In genomic region chrX:123408856-123409737, GRCh38 we compare ENCODE assay signal across 13 cellular contexts.
A peak's percentile ranks its signal among the peaks of the same experiment; 100 is the strongest.
DNase-seq lines count a peak whose midpoint lies in the region; ATAC-seq and TF ChIP-seq lines count a peak whose summit lies in the region.
"Had no signal": no experiment of that assay in that cellular context is flagged by ENCODE, and none has a peak within 500 bp of the region (broad histone marks: within the 10 kb centered on the region; RNA-seq: fewer than 3 reads in every experiment).

No MANE protein-coding gene starts in this region.

- H3K36me3 Mint-ChIP-seq in natural killer cell = no peaks in the 10 kb centered on the region
- no peaks in the 10 kb centered on the region for H3K36me3 Mint-ChIP-seq in activated CD4-positive, alpha-beta memory T cell treated with anti-CD3 and anti-CD28 coated beads, Interleukin-2, amount 10 ng/mL, durations not matched to agents 7 days and 5 days (ENCODE audit: low read depth)

- TF ChIP-seq CTCF in smooth muscle cell (IDR thresholded peaks at IDR 0.05; ENCODE audit: borderline replicate concordance, insufficient read depth, poor library complexity, severe bottlenecking) = no peak
- no peak for TF ChIP-seq CTCF in natural killer cell (IDR thresholded peaks at IDR 0.05)

- H3K79me2 ChIP-seq in GM23248 (ENCODE audit: insufficient read depth) = no peaks in the 10 kb centered on the region
- no peaks in the 10 kb centered on the region for H3K79me2 ChIP-seq in smooth muscle cell (ENCODE audit: low read depth)

- H3K4me1 ChIP-seq in GM23248 (ENCODE audit: insufficient read depth) (peaks cover 50% of the 10 kb centered on the region), smooth muscle cell (ENCODE audit: low read depth) (no peaks in the 10 kb centered on the region), HAP-1 (peaks cover 5% of the 10 kb centered on the region)

- POLR2A ChIA-PET in activated CD4-positive, alpha-beta memory T cell treated with anti-CD3 and anti-CD28 coated beads, Interleukin-2, amount 10 ng/mL, durations not matched to agents 7 days and 5 days (lab: Charles Lee) = no interaction called here

- peaks cover 0 to 8% of the 10 kb centered on the region in 2 donors for H3K27me3 Mint-ChIP-seq in natural killer cell (ENCODE audit: low read depth in 2 of 2)
- H3K27me3 Mint-ChIP-seq in activated CD4-positive, alpha-beta memory T cell treated with anti-CD3 and anti-CD28 coated beads, Interleukin-2, amount 10 ng/mL, durations not matched to agents 7 days and 5 days = no peaks in the 10 kb centered on the region
- H3K27me3 Mint-ChIP-seq: effector memory CD8-positive, alpha-beta T cell had no signal

- H3K27ac ChIP-seq in GM23248 (peak overlapping the region; percentile 65), smooth muscle cell (ENCODE audit: low read depth) (peak overlapping the region; percentile 13)
- H3K27ac ChIP-seq: VCaP had no signal

- H2AFZ ChIP-seq in GM23248 (no peak overlapping the region), smooth muscle cell (ENCODE audit: low read depth) (no peak overlapping the region)

- H3K27ac Mint-ChIP-seq in natural killer cell = no peak overlapping the region
- no peak overlapping the region for H3K27ac Mint-ChIP-seq in activated CD4-positive, alpha-beta memory T cell treated with anti-CD3 and anti-CD28 coated beads, Interleukin-2, amount 10 ng/mL, durations not matched to agents 7 days and 5 days
- H3K27ac Mint-ChIP-seq: effector memory CD8-positive, alpha-beta T cell had no signal

- H3K9ac ChIP-seq in GM23248 (peak overlapping the region; percentile 26), smooth muscle cell (ENCODE audit: low read depth) (no peak overlapping the region)

- ATAC-seq in GM18868 (IDR thresholded peaks at IDR 0.05; ENCODE audit: unreplicated experiment) = peak; percentile 58
- ATAC-seq in natural killer cell = no peak
- ATAC-seq: effector memory CD8-positive, alpha-beta T cell had no signal

- in situ Hi-C loops in GM23248 (cut with MboI) (no loop called here), HAP-1 (cut with MboI; ENCODE audit: low sequenced_read_pairs) (no loop called here)

- peak overlapping the region; percentile 27; the same call in 1 of the 2 replicates for H3K4me3 ChIP-seq in GM23248
- H3K4me3 ChIP-seq in MG63 = no peak overlapping the region
- no peak overlapping the region for H3K4me3 ChIP-seq in smooth muscle cell
- H3K4me3 ChIP-seq in HAP-1 = no peak overlapping the region

- H3F3A ChIP-seq in GM23248 (ENCODE audit: insufficient read depth) = peaks cover 18% of the 10 kb centered on the region
- H3F3A ChIP-seq in smooth muscle cell (ENCODE audit: low read depth) = no peaks in the 10 kb centered on the region

- no peaks in the 10 kb centered on the region for H3K9me3 Mint-ChIP-seq in natural killer cell
- no peaks in the 10 kb centered on the region for H3K9me3 Mint-ChIP-seq in activated CD4-positive, alpha-beta memory T cell treated with anti-CD3 and anti-CD28 coated beads, Interleukin-2, amount 10 ng/mL, durations not matched to agents 7 days and 5 days
- H3K9me3 Mint-ChIP-seq: effector memory CD8-positive, alpha-beta T cell had no signal

- peaks cover 0 to 7% of the 10 kb centered on the region in 2 donors for H3K4me1 Mint-ChIP-seq in natural killer cell
- H3K4me1 Mint-ChIP-seq in activated CD4-positive, alpha-beta memory T cell treated with anti-CD3 and anti-CD28 coated beads, Interleukin-2, amount 10 ng/mL, durations not matched to agents 7 days and 5 days = no peaks in the 10 kb centered on the region

- H3K4me2 ChIP-seq in GM23248 (ENCODE audit: unreplicated experiment) (peak overlapping the region; percentile 57), smooth muscle cell (peak overlapping the region; percentile 0)

- H3K27me3 ChIP-seq in GM23248 (replicated peaks; ENCODE audit: insufficient read depth) (no peaks in the 10 kb centered on the region), MG63 (no peaks in the 10 kb centered on the region), smooth muscle cell (ENCODE audit: low read depth) (no peaks in the 10 kb centered on the region), HAP-1 (ENCODE audit: low read depth) (no peaks in the 10 kb centered on the region)

- DNase-seq in GM23248 = peak; percentile 49
- DNase-seq in MG63 = peak; percentile 27
- no peak for DNase-seq in smooth muscle cell (lab: John Stamatoyannopoulos, UW; ENCODE audit: unreplicated experiment)
- no peak for DNase-seq in natural killer cell
- DNase-seq in HAP-1 (ENCODE audit: low spot score in 2 of 2) = no peak
- DNase-seq in activated CD4-positive, alpha-beta memory T cell treated with anti-CD3 and anti-CD28 coated beads, Interleukin-2, amount 10 ng/mL, durations not matched to agents 7 days and 5 days = no peak
- no peak for DNase-seq in NCI-H2081 treated with DMSO at 0.1 percent for 48 hours (lab: John Stamatoyannopoulos, UW)
- DNase-seq: activated naive CD4-positive, alpha-beta T cell treated with Interleukin-2 at 50 U/mL for 16 hours; DMS79; effector memory CD8-positive, alpha-beta T cell; NCI-H187 treated with DMSO at 0.1 percent for 48 hours had no signal

- no peak overlapping the region for H3K4me3 Mint-ChIP-seq in natural killer cell
- no peak overlapping the region for H3K4me3 Mint-ChIP-seq in activated CD4-positive, alpha-beta memory T cell treated with anti-CD3 and anti-CD28 coated beads, Interleukin-2, amount 10 ng/mL, durations not matched to agents 7 days and 5 days
- H3K4me3 Mint-ChIP-seq: effector memory CD8-positive, alpha-beta T cell had no signal

- no peaks in the 10 kb centered on the region for H3K9me2 ChIP-seq in GM23248 (ENCODE audit: insufficient read depth)

- H3K9me3 ChIP-seq in GM23248 (ENCODE audit: low read depth) (no peaks in the 10 kb centered on the region), MG63 (no peaks in the 10 kb centered on the region), smooth muscle cell (replicated peaks; ENCODE audit: low read depth) (no peaks in the 10 kb centered on the region), HAP-1 (no peaks in the 10 kb centered on the region)

- H4K20me1 ChIP-seq in GM23248 (ENCODE audit: insufficient read depth) = no peaks in the 10 kb centered on the region
- no peaks in the 10 kb centered on the region for H4K20me1 ChIP-seq in smooth muscle cell (ENCODE audit: low read depth)

- CTCF ChIA-PET in activated CD4-positive, alpha-beta memory T cell treated with anti-CD3 and anti-CD28 coated beads, Interleukin-2, amount 10 ng/mL, durations not matched to agents 7 days and 5 days (lab: Charles Lee) = no interaction called here

- intact Hi-C loops in natural killer cell (cut with micrococcal nuclease) = no loop called here

- no peaks in the 10 kb centered on the region for H3K36me3 ChIP-seq in GM23248 (ENCODE audit: low read depth)
- no peaks in the 10 kb centered on the region for H3K36me3 ChIP-seq in MG63
- H3K36me3 ChIP-seq in smooth muscle cell (ENCODE audit: low read depth) = no peaks in the 10 kb centered on the region
- no peaks in the 10 kb centered on the region for H3K36me3 ChIP-seq in HAP-1 (replicated peaks)

Comparison
In these comparisons a context has a peak if more than half of its experiments do, and no peak if none do; other contexts are left out.
1. DNase-seq: peak in GM23248 (single experiment) and MG63 (single experiment); none in smooth muscle cell (single experiment), natural killer cell (single experiment), HAP-1 (0 of 2), activated CD4-positive, alpha-beta memory T cell treated with anti-CD3 and anti-CD28 coated beads, Interleukin-2, amount 10 ng/mL, durations not matched to agents 7 days and 5 days (single experiment) and NCI-H2081 treated with DMSO at 0.1 percent for 48 hours (single experiment).